15 cellular contexts compared by ENCODE assay signal in the genomic region with DNA sequence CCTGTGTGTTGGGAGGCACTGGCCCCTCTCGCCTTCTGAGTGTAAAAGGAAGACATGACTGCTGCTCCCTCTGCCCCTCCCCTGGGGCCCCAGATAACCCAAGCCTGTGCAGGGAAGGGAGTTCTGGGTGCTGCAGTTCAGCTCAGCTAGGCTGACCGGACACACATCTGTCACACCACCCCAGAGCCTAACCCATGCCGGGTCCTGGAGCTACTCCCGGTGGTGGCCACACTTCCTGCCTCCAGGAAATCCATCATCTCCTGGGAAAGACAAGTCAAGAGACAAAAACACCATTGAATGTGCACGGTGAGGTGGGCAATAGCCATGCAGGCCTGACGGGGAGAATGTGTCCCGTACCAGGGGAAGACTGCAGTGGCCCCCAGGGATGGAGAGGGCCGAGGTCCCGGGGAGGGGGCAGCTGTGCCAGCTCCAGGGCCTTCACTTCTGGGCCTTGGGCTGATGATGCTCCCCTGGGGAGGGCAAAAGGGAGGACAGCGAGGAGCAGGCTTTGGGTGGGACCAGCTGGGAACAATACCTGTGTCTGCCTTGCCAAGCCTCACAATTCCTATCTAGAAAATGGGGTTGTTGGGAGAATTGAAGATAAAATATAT.
DNase-seq lines count a peak whose midpoint lies in the region; ATAC-seq and TF ChIP-seq lines count a peak whose summit lies in the region.
"Had no signal": no experiment of that assay in that cellular context is flagged by ENCODE, and none has a peak within 500 bp of the region (broad histone marks: within the 10 kb centered on the region; RNA-seq: fewer than 3 reads in every experiment).

No MANE protein-coding gene starts in this region.

- H3K9me3 ChIP-seq in SK-N-SH (no peaks in the 10 kb centered on the region), HEK293 (ENCODE audit: control insufficient read depth, insufficient read depth, low read depth, low read length) (no peaks in the 10 kb centered on the region), WERI-Rb-1 (ENCODE audit: severe bottlenecking) (no peaks in the 10 kb centered on the region), mammary epithelial cell (replicated peaks; ENCODE audit: insufficient read depth, low read length) (no peaks in the 10 kb centered on the region)
- H3K9me3 ChIP-seq: tibial nerve had no signal

- dilution Hi-C loops in mammary epithelial cell (cut with HindIII; ENCODE audit: low sequenced_read_pairs), result no loop called here

- H3K4me3 Mint-ChIP-seq in neural crest cell, result peak overlapping the region; percentile 49
- H3K4me3 Mint-ChIP-seq: activated naive CD4-positive, alpha-beta T cell treated with anti-CD3 and anti-CD28 coated beads, Interleukin-2, amount 10 ng/mL, durations not matched to agents 7 days and 5 days; naive B cell had no signal

- WGBS in SK-N-SH (ENCODE audit: low lambda C conversion rate), result 91% methylated on average over 8 of the region's 10 CpGs
- WGBS in mammary epithelial cell (ENCODE audit: low coverage, missing lambda C conversion rate), result 80% methylated on average over 8 of the region's 10 CpGs

- no peak for DNase-seq in SK-N-SH
- peak; percentile 49 for DNase-seq in WERI-Rb-1
- no peak for DNase-seq in neural crest cell (ENCODE audit: low read depth, low spot score)
- DNase-seq in mammary epithelial cell, result no peak
- DNase-seq in DMS 273 (lab: John Stamatoyannopoulos, UW; ENCODE audit: unreplicated experiment), result no peak
- DNase-seq: activated naive CD4-positive, alpha-beta T cell treated with anti-CD3 and anti-CD28 coated beads, Interleukin-2, amount 10 ng/mL, durations not matched to agents 7 days and 5 days; GF-D8; left ventricle myocardium superior; naive B cell; NCI-H2029 treated with DMSO at 0.1 percent for 48 hours had no signal

- H4K20me1 ChIP-seq in SK-N-SH (ENCODE audit: insufficient read depth) (no peaks in the 10 kb centered on the region), mammary epithelial cell (ENCODE audit: insufficient read depth, low read length) (no peaks in the 10 kb centered on the region)

- no peak for TF ChIP-seq RAD21 in SK-N-SH (IDR thresholded peaks at IDR 0.05; ENCODE audit: low read length)

- CTCF ChIA-PET in SK-N-SH (lab: Yijun Ruan, JAX) (interaction anchor here (0.7 to 11.5 kb wide), 16 partner anchors 12 to 730 kb away, joined by 3 to 408 read pairs (median 4); partner anchors contain the start of gene GLI2), HEK293 (lab: Yijun Ruan, JAX) (interaction anchor here (0.7 to 9.1 kb wide), 9 partner anchors 9 to 399 kb away, joined by 3 to 172 read pairs (median 4); no protein-coding TSS in a partner anchor), mammary epithelial cell (lab: Charles Lee; ENCODE audit: low non-redundant PET) (interaction anchor here (0.6 kb wide), 1 partner anchor 758 kb away, joined by 3 read pairs; no protein-coding TSS in a partner anchor)

- H3K27me3 Mint-ChIP-seq in neural crest cell (ENCODE audit: low read depth), result peaks cover 8% of the 10 kb centered on the region
- H3K27me3 Mint-ChIP-seq: activated naive CD4-positive, alpha-beta T cell treated with anti-CD3 and anti-CD28 coated beads, Interleukin-2, amount 10 ng/mL, durations not matched to agents 7 days and 5 days had no signal

- ATAC-seq in SK-N-SH treated with all-trans-retinoic acid at 6 μM for 48 hours (no peak; the same call in 2 of the 3 replicates), HG02642 (IDR thresholded peaks at IDR 0.05; ENCODE audit: poor library complexity, unreplicated experiment) (no peak)
- ATAC-seq: left ventricle myocardium superior had no signal

- no TSS peak for BruUV-seq in mammary epithelial cell (replicated peaks; lab: Mats Ljungman, UMichigan)

- in situ Hi-C loops in mammary epithelial cell (cut with MboI; ENCODE audit: low sequenced_read_pairs in 2 of 2), result loop anchor here in 1 of 2 donors (5.0 kb wide), 1 partner anchor 377 kb away; no protein-coding TSS in a partner anchor

- H3K9ac ChIP-seq in SK-N-SH (no peak overlapping the region), mammary epithelial cell (ENCODE audit: insufficient read depth, low read length) (no peak overlapping the region)

- POLR2A ChIA-PET in SK-N-SH (lab: Yijun Ruan, JAX), result interaction anchor here (1.0 to 1.3 kb wide), 4 partner anchors 249 to 456 kb away, joined by 3 to 4 read pairs (median 4); partner anchors contain the start of gene RNU4ATAC
- POLR2A ChIA-PET in HEK293 (lab: Yijun Ruan, JAX), result interaction anchor here (0.8 to 2.0 kb wide), 14 partner anchors 14 to 575 kb away, joined by 3 to 10 read pairs (median 4); partner anchors contain the start of genes CLASP1, GLI2 and RNU4ATAC

- no peak for TF ChIP-seq EP300 in SK-N-SH (IDR thresholded peaks at IDR 0.05; ENCODE audit: borderline replicate concordance in 1 of 2, low read depth in 1 of 2, low read length in 1 of 2)

- peaks cover 11% of the 10 kb centered on the region for H3F3A ChIP-seq in SK-N-SH (replicated peaks; ENCODE audit: insufficient read depth)

- H3K27ac ChIP-seq in SK-N-SH (ENCODE audit: low read depth in 2 of 2, low read length in 1 of 2) (no peak overlapping the region), HEK293 (ENCODE audit: extremely low read depth, low read depth, low read length) (no peak overlapping the region), WERI-Rb-1 (no peak overlapping the region), mammary epithelial cell (ENCODE audit: insufficient read depth, low read depth, low read length) (no peak overlapping the region)
- H3K27ac ChIP-seq: tibial nerve had no signal

- H3K4me3 ChIP-seq in SK-N-SH (ENCODE audit: low read depth in 2 of 2, low read length in 1 of 2), result no peak overlapping the region
- no peak overlapping the region for H3K4me3 ChIP-seq in HEK293 (ENCODE audit: low read depth, low read length)
- peak overlapping the region; percentile 39; the same call in 1 of the 2 replicates for H3K4me3 ChIP-seq in WERI-Rb-1 (ENCODE audit: low read depth, low read length)
- no peak overlapping the region for H3K4me3 ChIP-seq in mammary epithelial cell (replicated peaks in 1 of 3; ENCODE audit: insufficient read depth in 1 of 3, low read depth in 2 of 3, low read length in 3 of 3)
- H3K4me3 ChIP-seq: tibial nerve had no signal

- no peaks in the 10 kb centered on the region for H3K36me3 Mint-ChIP-seq in neural crest cell (ENCODE audit: low read depth)
- H3K36me3 Mint-ChIP-seq: activated naive CD4-positive, alpha-beta T cell treated with anti-CD3 and anti-CD28 coated beads, Interleukin-2, amount 10 ng/mL, durations not matched to agents 7 days and 5 days; naive B cell had no signal

- intact Hi-C loops in mammary epithelial cell (cut with micrococcal nuclease), result no loop called here

- H3K4me2 ChIP-seq in SK-N-SH (peak overlapping the region; percentile 72; the same call in 1 of the 2 replicates), mammary epithelial cell (ENCODE audit: insufficient read depth, low read depth, low read length) (no peak overlapping the region)

- H3K4me1 ChIP-seq in SK-N-SH (ENCODE audit: control insufficient read depth in 1 of 2, insufficient read depth in 2 of 2, low read depth in 1 of 2, low read length in 1 of 2) (peaks cover 0 to 19% of the 10 kb centered on the region in 2 experiments; a peak in 1 of 4 replicates), HEK293 (ENCODE audit: control insufficient read depth, insufficient read depth, low read length) (peaks cover 8% of the 10 kb centered on the region; the same call in 1 of the 2 replicates), mammary epithelial cell (ENCODE audit: insufficient read depth, low read length) (peaks cover 7% of the 10 kb centered on the region)

- H3K9me3 Mint-ChIP-seq in neural crest cell, result no peaks in the 10 kb centered on the region
- H3K9me3 Mint-ChIP-seq: activated naive CD4-positive, alpha-beta T cell treated with anti-CD3 and anti-CD28 coated beads, Interleukin-2, amount 10 ng/mL, durations not matched to agents 7 days and 5 days had no signal

- no peaks in the 10 kb centered on the region for H3K9me2 ChIP-seq in SK-N-SH

- H3K4me1 Mint-ChIP-seq in neural crest cell, result peaks cover 23% of the 10 kb centered on the region
- H3K4me1 Mint-ChIP-seq: activated naive CD4-positive, alpha-beta T cell treated with anti-CD3 and anti-CD28 coated beads, Interleukin-2, amount 10 ng/mL, durations not matched to agents 7 days and 5 days had no signal

- H3K79me2 ChIP-seq in SK-N-SH (ENCODE audit: insufficient read depth) (no peaks in the 10 kb centered on the region), mammary epithelial cell (ENCODE audit: insufficient read depth, low read length) (no peaks in the 10 kb centered on the region)

- no peak overlapping the region for H3K27ac Mint-ChIP-seq in neural crest cell (ENCODE audit: unreplicated experiment)
- H3K27ac Mint-ChIP-seq: activated naive CD4-positive, alpha-beta T cell treated with anti-CD3 and anti-CD28 coated beads, Interleukin-2, amount 10 ng/mL, durations not matched to agents 7 days and 5 days; naive B cell had no signal

- H3K27me3 ChIP-seq in SK-N-SH (ENCODE audit: insufficient read depth) (no peaks in the 10 kb centered on the region), WERI-Rb-1 (ENCODE audit: insufficient read depth, low read depth, severe bottlenecking) (no peaks in the 10 kb centered on the region), mammary epithelial cell (ENCODE audit: insufficient read depth, low read length) (no peaks in the 10 kb centered on the region)
- H3K27me3 ChIP-seq: brain microvascular endothelial cell had no signal

- H3K36me3 ChIP-seq in SK-N-SH (replicated peaks in 1 of 2; ENCODE audit: control insufficient read depth in 1 of 2, insufficient read depth in 2 of 2, low read length in 1 of 2) (no peaks in the 10 kb centered on the region), HEK293 (ENCODE audit: control insufficient read depth in 2 of 2, insufficient read depth in 1 of 2, low read length in 2 of 2) (no peaks in the 10 kb centered on the region), WERI-Rb-1 (no peaks in the 10 kb centered on the region), mammary epithelial cell (ENCODE audit: insufficient read depth, low read length) (no peaks in the 10 kb centered on the region)
- H3K36me3 ChIP-seq: brain microvascular endothelial cell, tibial nerve had no signal

- H2AFZ ChIP-seq in SK-N-SH (ENCODE audit: low read depth) (no peak overlapping the region), mammary epithelial cell (ENCODE audit: low read depth, low read length) (no peak overlapping the region)

- TF ChIP-seq CTCF in SK-N-SH (IDR thresholded peaks at IDR 0.05) (no peak), HEK293 (tag by site-specific recombination; IDR thresholded peaks at IDR 0.05) (no peak), WERI-Rb-1 (IDR thresholded peaks at IDR 0.05; ENCODE audit: low read depth, low read length) (no peak), neural crest cell (conservative IDR thresholded peaks at IDR 0.05) (no peak), mammary epithelial cell (conservative IDR thresholded peaks at IDR 0.05 in 1 of 2, IDR thresholded peaks at IDR 0.05 in 1 of 2; ENCODE audit: extremely low read depth in 1 of 2, insufficient read depth in 1 of 2, low read depth in 1 of 2, low read length in 2 of 2) (no peak)

TF ChIP-seq in SK-N-SH treated with all-trans-retinoic acid at 6 μM for 48 hours, 23 proteins besides CTCF, POLR2A, EP300 and RAD21 (continues in another document):
- TF ChIP-seq TOX (CRISPR knock-in tag; IDR thresholded peaks at IDR 0.05; ENCODE audit: borderline replicate concordance) (no peak), ESRRG (CRISPR knock-in tag; IDR thresholded peaks at IDR 0.05) (no peak)

TF ChIP-seq in HEK293, 187 proteins besides CTCF, POLR2A, EP300 and RAD21 (continues in another document):
- no peak for TF ChIP-seq HOXA7 (CRISPR knock-in tag; IDR thresholded peaks at IDR 0.05; ENCODE audit: borderline replicate concordance)
